ENCODE assay signal across 8 cellular contexts in genomic region chr1:27296773-27297214, GRCh38. TPM values are rescaled to one million over a fixed set of nuclear protein-coding genes. Genes with fewer than 3 reads are reported as not detected.
DNase-seq lines count a peak whose midpoint lies in the region; ATAC-seq and TF ChIP-seq lines count a peak whose summit lies in the region.

No MANE protein-coding gene starts in this region.

- no peaks in the 10 kb centered on the region for H3K79me2 ChIP-seq in KMS-11 (ENCODE audit: insufficient read depth, low read depth)

- no peaks in the 10 kb centered on the region for H3K4me1 Mint-ChIP-seq in Calu3 (ENCODE audit: low read depth, unreplicated experiment)

- BruUV-seq in Calu3 (replicated peaks; lab: Mats Ljungman, UMichigan) = no TSS peak

- no peak overlapping the region for H3K4me3 Mint-ChIP-seq in Calu3 (ENCODE audit: low read depth, unreplicated experiment)

- H3K27me3 ChIP-seq in KMS-11 (ENCODE audit: insufficient read depth, low read depth) = no peaks in the 10 kb centered on the region
- no peaks in the 10 kb centered on the region for H3K27me3 ChIP-seq in ascending aorta
- H3K27me3 ChIP-seq in sigmoid colon = no peaks in the 10 kb centered on the region

- ATAC-seq in GM18868 (IDR thresholded peaks at IDR 0.05; ENCODE audit: unreplicated experiment) = no peak
- no peak for ATAC-seq in GM18517 (IDR thresholded peaks at IDR 0.05; ENCODE audit: unreplicated experiment)

- peaks cover 4% of the 10 kb centered on the region for H3K36me3 Mint-ChIP-seq in Calu3 (ENCODE audit: insufficient read depth, unreplicated experiment)

- H4K20me1 ChIP-seq in KMS-11 (ENCODE audit: insufficient read depth) = no peaks in the 10 kb centered on the region

- H3K4me3 ChIP-seq in KMS-11 (IDR thresholded peaks at IDR 0.05; ENCODE audit: insufficient read depth, low read depth, low read length) (no peak overlapping the region), ascending aorta (no peak overlapping the region), sigmoid colon (no peak overlapping the region)

- H3K4me2 ChIP-seq in KMS-11 = no peak overlapping the region

- no peak overlapping the region for H3K27ac Mint-ChIP-seq in Calu3 (ENCODE audit: unreplicated experiment)

- no peak for TF ChIP-seq EP300 in sigmoid colon (IDR thresholded peaks at IDR 0.05)

- H3K9me3 Mint-ChIP-seq in Calu3 (ENCODE audit: low read depth, unreplicated experiment) = no peaks in the 10 kb centered on the region

- H3K27ac ChIP-seq in KMS-11 (no peak overlapping the region), ascending aorta (no peak overlapping the region), sigmoid colon (peak overlapping the region; percentile 84 to 96 (median 92))

- H3K4me1 ChIP-seq in KMS-11 (ENCODE audit: low read depth, poor library complexity, severe bottlenecking) (no peaks in the 10 kb centered on the region), ascending aorta (peaks cover 0 to 15% of the 10 kb centered on the region in 2 donors), sigmoid colon (peaks cover 2 to 47% (median 46%) of the 10 kb centered on the region in 4 donors)

- no peak overlapping the region for H3K9ac ChIP-seq in KMS-11

- intact Hi-C loops in Calu3 (cut with micrococcal nuclease; ENCODE audit: unreplicated experiment) = loop anchor here (5.0 kb wide), 1 partner anchor 91 kb away; no protein-coding TSS in a partner anchor
- intact Hi-C loops in ascending aorta (cut with DNase I) = loop anchor here (5.0 kb wide), 1 partner anchor 366 kb away; no protein-coding TSS in a partner anchor
- intact Hi-C loops in sigmoid colon (cut with DNase I) = loop anchor here (5.0 kb wide), 1 partner anchor 311 kb away; no protein-coding TSS in a partner anchor

- TF ChIP-seq CTCF in Calu3 (IDR thresholded peaks at IDR 0.05; ENCODE audit: unreplicated experiment) = peak; percentile 24
- peak; percentile 79 for TF ChIP-seq CTCF in KMS-11 (conservative IDR thresholded peaks at IDR 0.05; ENCODE audit: low read depth, low read length)
- peak; percentile 46 to 79 (median 79) for TF ChIP-seq CTCF in ascending aorta (IDR thresholded peaks at IDR 0.05)
- TF ChIP-seq CTCF in sigmoid colon (IDR thresholded peaks at IDR 0.05) = peak in 3 of 4 experiments; percentile 44 to 76 (median 51)

- CTCF ChIA-PET in Calu3 (lab: Charles Lee) = interaction anchor here (0.5 to 1.5 kb wide), 13 partner anchors 26 to 354 kb away, joined by 3 to 10 read pairs (median 3); partner anchors contain the start of gene MAP3K6

- H3K36me3 ChIP-seq in KMS-11 (ENCODE audit: insufficient read depth) = no peaks in the 10 kb centered on the region
- H3K36me3 ChIP-seq in ascending aorta = peaks cover 51 to 70% of the 10 kb centered on the region in 2 donors
- peaks cover 13 to 69% (median 37%) of the 10 kb centered on the region in 4 donors for H3K36me3 ChIP-seq in sigmoid colon

- DNase-seq in Calu3 = peak; percentile 65
- peak; percentile 31 for DNase-seq in T1000 (lab: John Stamatoyannopoulos, UW)
- DNase-seq in ascending aorta (ENCODE audit: low spot score in 2 of 2) = peak in 1 of 2 donors; percentile 80
- DNase-seq in hepatic stellate cell (ENCODE audit: low spot score) = peak; percentile 77
- peak; percentile 81 for DNase-seq in sigmoid colon

- no peak for TF ChIP-seq POLR2A in sigmoid colon (IDR thresholded peaks at IDR 0.05)

- H3K27me3 Mint-ChIP-seq in Calu3 (ENCODE audit: unreplicated experiment) = no peaks in the 10 kb centered on the region

- H3K9me3 ChIP-seq in ascending aorta (no peaks in the 10 kb centered on the region), sigmoid colon (no peaks in the 10 kb centered on the region)

- no peak overlapping the region for H2AFZ ChIP-seq in KMS-11 (ENCODE audit: low read depth)

- 39 to 40% methylated on average over 10 of the region's 10 CpGs for WGBS in sigmoid colon, 2 donors

RNA-seq across cellular contexts. Expression of gene TMEM222, which starts 25.2 kb away (rescaled TPM):
- total RNA-seq in Calu3 (2022) (30.4 and 32.6 TPM in 2 replicates), ascending aorta (28.6 TPM), sigmoid colon (10 to 100 TPM; 18.9 to 20.9 (median 19.6) TPM)
- polyA plus RNA-seq in sigmoid colon = 10 to 100 TPM; 15.7 to 46.9 (median 21.0) TPM

RNA-seq across cellular contexts. Expression of gene SYTL1, which starts 45.0 kb away (rescaled TPM):
- total RNA-seq in Calu3 (2022) (15.0 and 16.5 TPM in 2 replicates), ascending aorta (0.21 TPM), sigmoid colon (1 to 10 TPM in 1 of 4 donors, under 1 TPM in 2, not detected in 1; 0.54 to 1.5 (median 0.55) TPM)
- polyA plus RNA-seq in sigmoid colon = 10 to 100 TPM in 1 of 3 donors, 1 to 10 TPM in 2; 3.2 to 25.9 (median 9.0) TPM

Comparison
In these comparisons a context has a peak if more than half of its experiments do, and no peak if none do; other contexts are left out.
1. CTCF ChIP-seq: peak in every context shown above with its lines; median percentile 79 in KMS-11; 79 in ascending aorta; 51 in sigmoid colon; 24 in Calu3.
2. H3K27ac ChIP-seq: peak in sigmoid colon (4 of 4); none in KMS-11 (single experiment) and ascending aorta (0 of 2).